14 cellular contexts compared by ENCODE assay signal in genomic region chr11:124895471-124895971, GRCh38. TPM values are rescaled to one million over a fixed set of nuclear protein-coding genes. Genes with fewer than 3 reads are reported as not detected.
DNase-seq lines count a peak whose midpoint lies in the region; ATAC-seq and TF ChIP-seq lines count a peak whose summit lies in the region.
"Had no signal": no experiment of that assay in that cellular context is flagged by ENCODE, and none has a peak within 500 bp of the region (broad histone marks: within the 10 kb centered on the region; RNA-seq: fewer than 3 reads in every experiment).

No MANE protein-coding gene starts in this region.

- no peak overlapping the region for H3K23ac ChIP-seq in IMR-90 (ENCODE audit: low read depth, low read length)

- peaks cover 37% of the 10 kb centered on the region for H3K9me1 ChIP-seq in IMR-90 (ENCODE audit: insufficient read depth, low read length)

- H3K4me3 ChIP-seq in IMR-90 (ENCODE audit: insufficient read depth, low read depth, low read length) (no peak overlapping the region), hepatocyte (no peak overlapping the region)

- H2BK20ac ChIP-seq in IMR-90 (ENCODE audit: low read depth, low read length), result 0 out of 2 replicates have a peak overlapping the region, but pooled peaks have one; percentile 8

- DNase-seq in IMR-90 (no peak), mesenteric fat pad (ENCODE audit: low spot score) (peak; percentile 80), hepatocyte (ENCODE audit: low spot score) (no peak)
- DNase-seq: activated CD4-positive, alpha-beta T cell treated with anti-CD3 and anti-CD28 coated beads for 36 hours; activated T-cell treated with anti-CD3 and anti-CD28 coated beads, Interleukin-2, amount 50 U/mL, for 4 hours; amniotic stem cell; DMS53; dorsolateral prefrontal cortex; NCI-H1930; NCI-H526 treated with DMSO at 0.1 percent for 48 hours; stimulated activated naive CD8-positive, alpha-beta T cell treated with anti-CD3 and anti-CD28 coated beads, Interleukin-15, amount 100 ng/mL, for 72 hours had no signal

- H3K18ac ChIP-seq in IMR-90 (ENCODE audit: low read depth, low read length), result no peak overlapping the region

- H3K79me2 ChIP-seq in hepatocyte, result no peaks in the 10 kb centered on the region

- no peak overlapping the region for H3K56ac ChIP-seq in IMR-90 (ENCODE audit: extremely low read depth, insufficient read depth, low read length)

- no peak overlapping the region for H2BK5ac ChIP-seq in IMR-90 (ENCODE audit: low read depth, low read length, poor library complexity, severe bottlenecking)

- H2AK9ac ChIP-seq in IMR-90 (replicated peaks; ENCODE audit: low read depth, low read length, poor library complexity), result peak overlapping the region; percentile 75

- no peak for TF ChIP-seq POLR2A in IMR-90 (IDR thresholded peaks at IDR 0.05; ENCODE audit: low read depth, low read length)

- POLR2A ChIA-PET in IMR-90 (lab: Charles Lee; ENCODE audit: unreplicated experiment), result no interaction called here

- H3K79me1 ChIP-seq in IMR-90 (ENCODE audit: low read depth in 1 of 2, low read length in 2 of 2), result peaks cover 0 to 11% of the 10 kb centered on the region in 2 experiments; a peak in 2 of 4 replicates

- H4K20me1 ChIP-seq in IMR-90 (ENCODE audit: insufficient read depth, low read length) (no peaks in the 10 kb centered on the region), hepatocyte (ENCODE audit: insufficient read depth, poor library complexity, severe bottlenecking) (no peaks in the 10 kb centered on the region)

- H3K4me1 ChIP-seq in IMR-90 (ENCODE audit: control insufficient read depth, insufficient read depth, low read length) (peaks cover 33% of the 10 kb centered on the region), hepatocyte (ENCODE audit: insufficient read depth) (no peaks in the 10 kb centered on the region)

- H2AFZ ChIP-seq in IMR-90 (replicated peaks; ENCODE audit: low read length, poor library complexity), result no peak overlapping the region
- no peak overlapping the region for H2AFZ ChIP-seq in hepatocyte

- H3K9ac ChIP-seq in IMR-90 (ENCODE audit: low read depth, low read length), result no peak overlapping the region

- no peak overlapping the region for H4K8ac ChIP-seq in IMR-90 (ENCODE audit: low read depth in 2 of 2, low read length in 2 of 2)

- WGBS in IMR-90 (ENCODE audit: extremely low coverage in 2 of 2, insufficient read length in 1 of 2), 2 experiments, result 93% methylated on average over 14 of the region's 20 CpGs; no CpG with 5 or more reads in 1 of the 2 experiments
- WGBS in hepatocyte (ENCODE audit: low lambda C conversion rate, missing lambda C conversion rate), result 92% methylated on average over 20 of the region's 20 CpGs

- H3K4ac ChIP-seq in IMR-90 (ENCODE audit: low read depth, low read length), result no peak overlapping the region

- dilution Hi-C loops in IMR-90 (cut with HindIII; ENCODE audit: low sequenced_read_pairs, unreplicated experiment), result no loop called here

- TF ChIP-seq RAD21 in IMR-90 (IDR thresholded peaks at IDR 0.05; ENCODE audit: low read length), result no peak

- in situ Hi-C loops in IMR-90 (cut with MboI; ENCODE audit: low sequenced_read_pairs), result no loop called here

- no peak overlapping the region for H2BK15ac ChIP-seq in IMR-90 (ENCODE audit: low read depth, low read length)

- H3K27me3 ChIP-seq in IMR-90 (ENCODE audit: control insufficient read depth, insufficient read depth, low read length) (no peaks in the 10 kb centered on the region), hepatocyte (peaks cover 11% of the 10 kb centered on the region)
- H3K27me3 ChIP-seq: dorsolateral prefrontal cortex had no signal

- no peak overlapping the region for H2BK120ac ChIP-seq in IMR-90 (ENCODE audit: low read depth, low read length)

- no peak overlapping the region for H3K14ac ChIP-seq in IMR-90 (replicated peaks; ENCODE audit: low read depth, low read length)

- no peak overlapping the region for H4K91ac ChIP-seq in IMR-90 (ENCODE audit: insufficient read depth, low read depth, low read length)

- TF ChIP-seq CTCF in IMR-90 (conservative IDR thresholded peaks at IDR 0.05; ENCODE audit: low read depth, low read length) (no peak), hepatocyte (IDR thresholded peaks at IDR 0.05; ENCODE audit: poor library complexity) (no peak)

- no TSS peak for BruUV-seq in IMR-90 (replicated peaks; lab: Mats Ljungman, UMichigan)

- H3K27ac ChIP-seq in IMR-90 (ENCODE audit: insufficient read depth, low read length) (no peak overlapping the region), hepatocyte (no peak overlapping the region)

- CTCF ChIA-PET in IMR-90 (lab: Yijun Ruan, JAX), result no interaction called here

- intact Hi-C loops in IMR-90 (cut with micrococcal nuclease), result no loop called here

- H4K5ac ChIP-seq in IMR-90 (ENCODE audit: low read depth, low read length), result no peak overlapping the region

- ATAC-seq in IMR-90 (ENCODE audit: low read depth) (no peak), GM19397 (IDR thresholded peaks at IDR 0.05; ENCODE audit: unreplicated experiment) (no peak)
- ATAC-seq: activated CD4-positive, alpha-beta T cell treated with anti-CD3 and anti-CD28 coated beads for 36 hours; activated T-cell treated with anti-CD3 and anti-CD28 coated beads, Interleukin-2, amount 50 U/mL, for 4 hours; stimulated activated naive CD8-positive, alpha-beta T cell treated with anti-CD3 and anti-CD28 coated beads, Interleukin-15, amount 100 ng/mL, for 72 hours had no signal

- no peaks in the 10 kb centered on the region for H3K9me3 ChIP-seq in IMR-90 (ENCODE audit: control insufficient read depth, insufficient read depth, low read length)
- no peaks in the 10 kb centered on the region for H3K9me3 ChIP-seq in hepatocyte (ENCODE audit: low read depth)

- H2AK5ac ChIP-seq in IMR-90 (ENCODE audit: low read depth, low read length), result peak overlapping the region; percentile 90; the same call in 1 of the 2 replicates

- no peaks in the 10 kb centered on the region for H3K9me2 ChIP-seq in hepatocyte (replicated peaks; ENCODE audit: insufficient read depth)

- no peak overlapping the region for H3K4me2 ChIP-seq in IMR-90 (ENCODE audit: low read depth, low read length)
- H3K4me2 ChIP-seq in hepatocyte, result no peak overlapping the region

- H3K36me3 ChIP-seq in IMR-90 (ENCODE audit: control insufficient read depth, insufficient read depth, low read length) (no peaks in the 10 kb centered on the region), hepatocyte (replicated peaks; ENCODE audit: insufficient read depth, low read depth) (no peaks in the 10 kb centered on the region)

TF ChIP-seq in IMR-90, 13 proteins besides CTCF, POLR2A, EP300 and RAD21:
- TF ChIP-seq RFX5 (IDR thresholded peaks at IDR 0.05; ENCODE audit: low read depth, low read length), result no peak
TF ChIP-seq in IMR-90: peak in this region for 0.

RNA-seq across cellular contexts. Expression of gene ROBO4, which starts 2.1 kb away (rescaled TPM):
- total RNA-seq in IMR-90 (2012; rRNA removed), result 0.56 and 0.72 TPM in 2 replicates
- polyA plus RNA-seq in IMR-90 (2012; rRNA removed), result 0.82 and 1.4 TPM in 2 replicates
- 0.55 and 1.0 TPM in 2 replicates for polyA plus RNA-seq in IMR-90 (2012; cell fraction: cytosol; rRNA removed)
- polyA plus RNA-seq in IMR-90 (2012; cell fraction: nucleus; rRNA removed; ENCODE audit: low replicate concordance), result 1.3 and 3.6 TPM in 2 replicates
- total RNA-seq in mesenteric fat pad, result 70.9 TPM
- 0.48 and 2.0 TPM in 2 replicates for total RNA-seq in hepatocyte
- 0.28 TPM in 1 of 2 replicates, not detected in the other for polyA plus RNA-seq in hepatocyte
- total RNA-seq: activated CD4-positive, alpha-beta T cell treated with anti-CD3 and anti-CD28 coated beads for 36 hours; activated T-cell treated with anti-CD3 and anti-CD28 coated beads, Interleukin-2, amount 50 U/mL, for 4 hours had no signal

RNA-seq across cellular contexts. Expression of gene HEPN1, which starts 23.5 kb away (rescaled TPM):
- total RNA-seq in IMR-90 (2012; rRNA removed), result not detected in 2 replicates
- polyA plus RNA-seq in IMR-90 (2012; rRNA removed), result not detected in 2 replicates
- polyA plus RNA-seq in IMR-90 (2012; cell fraction: cytosol; rRNA removed), result not detected in 2 replicates
- not detected in 2 replicates for polyA plus RNA-seq in IMR-90 (2012; cell fraction: nucleus; rRNA removed; ENCODE audit: low replicate concordance)
- not detected for total RNA-seq in mesenteric fat pad
- not detected in 2 replicates for total RNA-seq in hepatocyte
- polyA plus RNA-seq in hepatocyte, result not detected in 2 replicates
- total RNA-seq: activated CD4-positive, alpha-beta T cell treated with anti-CD3 and anti-CD28 coated beads for 36 hours; activated T-cell treated with anti-CD3 and anti-CD28 coated beads, Interleukin-2, amount 50 U/mL, for 4 hours; fibroblast of villous mesenchyme; renal cortical epithelial cell had no signal

RNA-seq across cellular contexts. Expression of gene ROBO3, which starts 30.3 kb away (rescaled TPM):
- total RNA-seq in IMR-90 (2012; rRNA removed) (10.3 and 12.0 TPM in 2 replicates), mesenteric fat pad (14.8 TPM), hepatocyte (3.7 and 5.0 TPM in 2 replicates)
- polyA plus RNA-seq in IMR-90 (2012; rRNA removed) (54.1 and 64.5 TPM in 2 replicates), hepatocyte (10.4 and 11.0 TPM in 2 replicates)
- polyA plus RNA-seq in IMR-90 (2012; cell fraction: cytosol; rRNA removed), result 20.7 and 53.7 TPM in 2 replicates
- polyA plus RNA-seq in IMR-90 (2012; cell fraction: nucleus; rRNA removed; ENCODE audit: low replicate concordance), result 445 and 537 TPM in 2 replicates

RNA-seq across cellular contexts. Expression of gene HEPACAM, which starts 40.3 kb away (rescaled TPM):
- total RNA-seq in IMR-90 (2012; rRNA removed) (0.18 TPM in 1 of 2 replicates, not detected in the other), mesenteric fat pad (33.4 TPM), hepatocyte (0.04 and 0.07 TPM in 2 replicates)
- polyA plus RNA-seq in IMR-90 (2012; rRNA removed) (0.03 and 0.09 TPM in 2 replicates), hepatocyte (not detected in 2 replicates)
- polyA plus RNA-seq in IMR-90 (2012; cell fraction: cytosol; rRNA removed), result 0.02 and 0.23 TPM in 2 replicates
- polyA plus RNA-seq in IMR-90 (2012; cell fraction: nucleus; rRNA removed; ENCODE audit: low replicate concordance), result 0.12 and 0.19 TPM in 2 replicates
- total RNA-seq: activated CD4-positive, alpha-beta T cell treated with anti-CD3 and anti-CD28 coated beads for 36 hours; activated T-cell treated with anti-CD3 and anti-CD28 coated beads, Interleukin-2, amount 50 U/mL, for 4 hours had no signal

RNA-seq across cellular contexts. Expression of gene CCDC15, which starts 58.5 kb away (rescaled TPM):
- total RNA-seq in IMR-90 (2012; rRNA removed) (2.0 and 2.5 TPM in 2 replicates), mesenteric fat pad (0.93 TPM), hepatocyte (1.3 and 2.3 TPM in 2 replicates)
- polyA plus RNA-seq in IMR-90 (2012; rRNA removed) (0.69 and 1.1 TPM in 2 replicates), hepatocyte (0.97 and 1.1 TPM in 2 replicates)
- polyA plus RNA-seq in IMR-90 (2012; cell fraction: cytosol; rRNA removed), result 0.12 and 0.24 TPM in 2 replicates
- 0.13 and 1.2 TPM in 2 replicates for polyA plus RNA-seq in IMR-90 (2012; cell fraction: nucleus; rRNA removed; ENCODE audit: low replicate concordance)

Comparison
In these comparisons a context has a peak if more than half of its experiments do, and no peak if none do; other contexts are left out.
1. RNA of gene ROBO4, which starts 2.1 kb away (total RNA-seq): 70.9 TPM in mesenteric fat pad (single experiment); 0.48 to 2.0 TPM in hepatocyte and 0.56 to 0.72 TPM in IMR-90; every median in the first group is over 10 times any median in the second.